Comparison of ENCODE assay signal across 9 cellular contexts in genomic region chr19:10295305-10295846, GRCh38. TPM values are rescaled to one million over a fixed set of nuclear protein-coding genes. Genes with fewer than 3 reads are reported as not detected.
DNase-seq lines count a peak whose midpoint lies in the region; ATAC-seq, FAIRE-seq and TF ChIP-seq lines count a peak whose summit lies in the region.
"Had no signal": no experiment of that assay in that cellular context is flagged by ENCODE, and none has a peak within 500 bp of the region (broad histone marks: within the 10 kb centered on the region; RNA-seq: fewer than 3 reads in every experiment).

No MANE protein-coding gene starts in this region.

- H3K27me3 ChIP-seq in Karpas-422 (ENCODE audit: low read length) (no peaks in the 10 kb centered on the region), testis (peaks cover 5% of the 10 kb centered on the region)

- DNase-seq in GM12892 (ENCODE audit: insufficient read length) (peak; percentile 82), Karpas-422 (peak; percentile 72), left kidney (ENCODE audit: low read depth, low spot score) (peak; percentile 44), testis (peak; percentile 39), dedifferentiated amniotic fluid mesenchymal stem cell (ENCODE audit: extremely low spot score) (no peak), lower leg skin (ENCODE audit: low spot score in 2 of 2) (no peak)
- peak; percentile 61 for DNase-seq in activated effector memory CD4-positive, alpha-beta T cell treated with Interleukin-2 at 50 U/mL for 16 hours

- TF ChIP-seq POLR2A in GM12892 (IDR thresholded peaks at IDR 0.05; ENCODE audit: low read depth, low read length) = no peak
- no peak for TF ChIP-seq POLR2A in testis (IDR thresholded peaks at IDR 0.05)
- no peak for TF ChIP-seq POLR2A in lower leg skin (IDR thresholded peaks at IDR 0.05)

- no peaks in the 10 kb centered on the region for H3K9me3 ChIP-seq in Karpas-422 (ENCODE audit: low read length)
- no peaks in the 10 kb centered on the region for H3K9me3 ChIP-seq in testis

- H3K4me1 ChIP-seq in Karpas-422 (ENCODE audit: low read length) = peaks cover 11% of the 10 kb centered on the region
- H3K4me1 ChIP-seq in testis = peaks cover 17% of the 10 kb centered on the region

- peak overlapping the region; percentile 58 for H2AFZ ChIP-seq in Karpas-422 (ENCODE audit: low read length)

- H3K4me3 ChIP-seq in Karpas-422 (ENCODE audit: low read length) (peak overlapping the region; percentile 43; the same call in 1 of the 2 replicates), testis (no peak overlapping the region), lower leg skin (ENCODE audit: low read depth, poor library complexity, severe bottlenecking) (no peak overlapping the region)

- WGBS in testis, 2 donors = 0 to 2% methylated on average over 10 to 43 of the region's 48 CpGs
- 1 to 2% methylated on average over 22 to 36 of the region's 48 CpGs for WGBS in lower leg skin, 2 donors

- peak overlapping the region; percentile 44 for H3K4me2 ChIP-seq in Karpas-422 (ENCODE audit: low read depth, low read length, poor library complexity, severe bottlenecking)

- intact Hi-C loops in testis (cut with DNase I; ENCODE audit: low total_unique reads) = no loop called here
- intact Hi-C loops in lower leg skin (cut with DNase I; ENCODE audit: low total_unique reads) = no loop called here

- no peaks in the 10 kb centered on the region for H3K9me2 ChIP-seq in Karpas-422 (replicated peaks; ENCODE audit: insufficient read depth, low read length)

- H3K36me3 ChIP-seq in Karpas-422 (ENCODE audit: insufficient read depth, low read length) = no peaks in the 10 kb centered on the region
- H3K36me3 ChIP-seq in testis (ENCODE audit: low read depth, missing control alignments) = no peaks in the 10 kb centered on the region

- no peaks in the 10 kb centered on the region for H3K79me2 ChIP-seq in Karpas-422 (ENCODE audit: low read length)

- ATAC-seq in GM21576 (IDR thresholded peaks at IDR 0.05; ENCODE audit: unreplicated experiment) = no peak
- ATAC-seq: Panc1 had no signal

- no peaks in the 10 kb centered on the region for H4K20me1 ChIP-seq in Karpas-422 (ENCODE audit: insufficient read depth, low read depth, low read length)

- no peak overlapping the region for H3K27ac ChIP-seq in Karpas-422 (ENCODE audit: low read length)
- no peak overlapping the region for H3K27ac ChIP-seq in testis

- FAIRE-seq in GM12892 (lab: Jason Lieb, UNC) = peak; percentile 17

- H3K9ac ChIP-seq in Karpas-422 (ENCODE audit: low read length) = peak overlapping the region; percentile 43; the same call in 1 of the 2 replicates

- no peak for TF ChIP-seq CTCF in testis (IDR thresholded peaks at IDR 0.05)
- no peak for TF ChIP-seq CTCF in lower leg skin (IDR thresholded peaks at IDR 0.05)

RNA-seq across cellular contexts. Expression of gene ICAM5, which starts 5.6 kb away (rescaled TPM):
- polyA plus RNA-seq in GM12892 (2012; ENCODE audit: missing spikeins) = 3.2 TPM
- 4.5 and 9.1 TPM in 2 replicates for total RNA-seq in Karpas-422 (2014; rRNA removed; shearing (Covaris generic); ENCODE audit: low replicate concordance)
- 1 to 10 TPM; 4.3 to 7.6 TPM for total RNA-seq in testis
- polyA plus RNA-seq in testis (ENCODE audit: insufficient read depth, low read depth, low replicate concordance) = 5.4 TPM
- under 1 TPM in 2 of 4 donors, not detected in 2; 0.13 to 0.20 TPM for total RNA-seq in lower leg skin

RNA-seq across cellular contexts. Expression of gene ICAM4, which starts 8.6 kb away (rescaled TPM):
- polyA plus RNA-seq in GM12892 (2012; ENCODE audit: missing spikeins) = 0.78 TPM
- not detected in 2 replicates for total RNA-seq in Karpas-422 (2014; rRNA removed; shearing (Covaris generic); ENCODE audit: low replicate concordance)
- total RNA-seq in testis (under 1 TPM; 0.25 to 0.47 TPM), lower leg skin (under 1 TPM in 1 of 4 donors, not detected in 3; 0.38 TPM)
- 0.28 TPM for polyA plus RNA-seq in testis (ENCODE audit: insufficient read depth, low read depth, low replicate concordance)

RNA-seq across cellular contexts. Expression of gene ZGLP1, which starts 14.2 kb away (rescaled TPM):
- polyA plus RNA-seq in GM12892 (2012; ENCODE audit: missing spikeins) = 2.0 TPM
- total RNA-seq in Karpas-422 (2014; rRNA removed; shearing (Covaris generic); ENCODE audit: low replicate concordance) = 5.3 and 7.1 TPM in 2 replicates
- 10 to 100 TPM; 12.8 to 22.1 TPM for total RNA-seq in testis
- 10.5 TPM for polyA plus RNA-seq in testis (ENCODE audit: insufficient read depth, low read depth, low replicate concordance)
- total RNA-seq in lower leg skin = 1 to 10 TPM in 3 of 4 donors, not detected in 1; 2.2 to 3.8 (median 2.8) TPM

RNA-seq across cellular contexts. Expression of gene FDX2, which starts 20.4 kb away (rescaled TPM):
- polyA plus RNA-seq in GM12892 (2012; ENCODE audit: missing spikeins) = 10.4 TPM
- 11.9 and 23.2 TPM in 2 replicates for total RNA-seq in Karpas-422 (2014; rRNA removed; shearing (Covaris generic); ENCODE audit: low replicate concordance)
- total RNA-seq in testis (10 to 100 TPM; 35.7 to 40.2 TPM), lower leg skin (10 to 100 TPM; 10.3 to 20.7 (median 18.2) TPM)
- 26.8 TPM for polyA plus RNA-seq in testis (ENCODE audit: insufficient read depth, low read depth, low replicate concordance)

RNA-seq across cellular contexts. Expression of gene ICAM1, which starts 24.5 kb away (rescaled TPM):
- 48.8 TPM for polyA plus RNA-seq in GM12892 (2012; ENCODE audit: missing spikeins)
- total RNA-seq in Karpas-422 (2014; rRNA removed; shearing (Covaris generic); ENCODE audit: low replicate concordance) = 1.8 and 5.1 TPM in 2 replicates
- total RNA-seq in testis = 10 to 100 TPM; 10.1 to 18.0 TPM
- polyA plus RNA-seq in testis (ENCODE audit: insufficient read depth, low read depth, low replicate concordance) = 14.3 TPM
- total RNA-seq in lower leg skin = 10 to 100 TPM in 1 of 4 donors, 1 to 10 TPM in 3; 5.1 to 19.0 (median 6.7) TPM

Comparison
In these comparisons a context has a peak if more than half of its experiments do, and no peak if none do; other contexts are left out.
1. DNase-seq: peak in GM12892 (single experiment), Karpas-422 (single experiment), activated effector memory CD4-positive, alpha-beta T cell treated with Interleukin-2 at 50 U/mL for 16 hours (single experiment), left kidney (single experiment) and testis (single experiment); none in dedifferentiated amniotic fluid mesenchymal stem cell (single experiment) and lower leg skin (0 of 2).